In genomic region chr10:110460111-110460809, GRCh38 we compare ENCODE assay signal across 8 cellular contexts. TPM values are rescaled to one million over a fixed set of nuclear protein-coding genes. Genes with fewer than 3 reads are reported as not detected.
DNase-seq lines count a peak whose midpoint lies in the region; ATAC-seq and TF ChIP-seq lines count a peak whose summit lies in the region.

No MANE protein-coding gene starts in this region.

- no peaks in the 10 kb centered on the region for H3K27me3 ChIP-seq in foreskin keratinocyte

- peak; percentile 40 to 54 for ATAC-seq in activated CD4-positive, CD25-positive, alpha-beta regulatory T cell treated with anti-CD3 and anti-CD28 coated beads, Interleukin-2, amount 50 U/mL, for 24 hours
- ATAC-seq in foreskin keratinocyte (peak; percentile 36), GM18861 (IDR thresholded peaks at IDR 0.05; ENCODE audit: unreplicated experiment) (no peak), GM19467 (IDR thresholded peaks at IDR 0.05; ENCODE audit: unreplicated experiment) (no peak)

- TF ChIP-seq CTCF in foreskin keratinocyte (conservative IDR thresholded peaks at IDR 0.05), result no peak

- H3K27ac ChIP-seq in foreskin keratinocyte, result no peak overlapping the region

- H3K4me1 ChIP-seq in foreskin keratinocyte, result peaks cover 15% of the 10 kb centered on the region

- no peak for DNase-seq in activated CD4-positive, CD25-positive, alpha-beta regulatory T cell (lab: John Stamatoyannopoulos, UW)
- peak; percentile 57 to 60 for DNase-seq in activated CD4-positive, alpha-beta T cell treated with anti-CD3 and anti-CD28 coated beads, Interleukin-2, amount 50 U/mL, for 4 hours
- DNase-seq in foreskin keratinocyte (no peak), OCI-M1 (lab: John Stamatoyannopoulos, UW) (no peak)
- peak; percentile 34 to 42 for DNase-seq in stimulated activated CD4-positive, alpha-beta T cell treated with anti-CD3 and anti-CD28 coated beads, Interleukin-2, amount 100 ng/mL, for 24 hours

RNA-seq across cellular contexts. Expression of gene DUSP5, which starts 37.4 kb away (rescaled TPM):
- 89.9 and 105 TPM in 2 replicates for total RNA-seq in foreskin keratinocyte
- polyA plus RNA-seq in foreskin keratinocyte, result 60.4 and 75.6 TPM in 2 replicates

Comparison
In these comparisons a context has a peak if more than half of its experiments do, and no peak if none do; other contexts are left out.
1. ATAC-seq: peak in activated CD4-positive, CD25-positive, alpha-beta regulatory T cell treated with anti-CD3 and anti-CD28 coated beads, Interleukin-2, amount 50 U/mL, for 24 hours (2 of 2) and foreskin keratinocyte (single experiment); none in GM18861 (single experiment) and GM19467 (single experiment).
2. DNase-seq: peak in activated CD4-positive, alpha-beta T cell treated with anti-CD3 and anti-CD28 coated beads, Interleukin-2, amount 50 U/mL, for 4 hours (2 of 2) and stimulated activated CD4-positive, alpha-beta T cell treated with anti-CD3 and anti-CD28 coated beads, Interleukin-2, amount 100 ng/mL, for 24 hours (2 of 2); none in activated CD4-positive, CD25-positive, alpha-beta regulatory T cell (0 of 4), foreskin keratinocyte (0 of 2) and OCI-M1 (single experiment).